In the genomic region with DNA sequence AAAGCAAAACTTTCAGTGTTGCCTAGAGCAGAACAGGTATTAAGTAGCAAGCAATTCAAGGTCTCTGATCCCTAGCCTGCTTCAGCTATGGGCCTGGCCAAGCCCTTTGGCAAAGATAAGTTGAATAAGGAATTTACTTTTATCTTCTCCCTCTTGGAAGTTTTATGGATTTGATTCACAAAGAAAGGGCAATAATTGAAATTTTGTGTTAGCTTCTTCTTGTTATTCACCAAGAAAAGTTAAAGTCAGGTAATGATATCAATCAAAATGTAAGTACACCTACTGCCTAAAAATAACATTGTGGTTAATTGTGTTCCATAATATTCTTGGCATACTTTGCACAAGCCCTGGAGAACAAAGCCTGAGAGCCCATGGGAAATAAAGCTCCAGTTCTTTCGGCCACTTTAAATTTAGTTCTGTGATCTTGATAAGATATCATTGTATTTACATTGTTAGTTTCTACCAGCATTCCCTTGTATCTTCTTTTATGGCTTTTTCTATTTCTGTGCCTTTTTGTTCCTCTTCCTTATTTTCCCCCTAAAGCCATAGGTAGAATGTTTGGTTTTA, we compare ENCODE assay signal across 37 cellular contexts.
DNase-seq lines count a peak whose midpoint lies in the region; ATAC-seq, FAIRE-seq and TF ChIP-seq lines count a peak whose summit lies in the region.
"Had no signal": no experiment of that assay in that cellular context is flagged by ENCODE, and none has a peak within 500 bp of the region (broad histone marks: within the 10 kb centered on the region; RNA-seq: fewer than 3 reads in every experiment).

No MANE protein-coding gene starts in this region.

- BruUV-seq in Panc1 (replicated peaks; lab: Mats Ljungman, UMichigan), result no TSS peak

- no peak overlapping the region for H3K9ac ChIP-seq in mesendoderm (ENCODE audit: low read length)
- H3K9ac ChIP-seq: GM23248 had no signal

- CTCF ChIA-PET in Panc1 (lab: Charles Lee), result no interaction called here

- no peak overlapping the region for H3K23ac ChIP-seq in mesendoderm (ENCODE audit: low read length)

- no peak overlapping the region for H2BK5ac ChIP-seq in mesendoderm (ENCODE audit: low read length)

- no peak for DNase-seq in GM23338 (ENCODE audit: low spot score)
- no peak for DNase-seq in Panc1 (ENCODE audit: low read depth, low spot score)
- DNase-seq in mesendoderm, result peak; percentile 28
- DNase-seq in small intestine, result peak; percentile 22
- no peak for DNase-seq in naive thymus-derived CD8-positive, alpha-beta T cell
- DNase-seq in NCI-H2196 (lab: John Stamatoyannopoulos, UW; ENCODE audit: unreplicated experiment), result no peak
- DNase-seq: activated CD4-positive, alpha-beta T cell treated with anti-CD3 and anti-CD28 coated beads for 4 hours; activated naive CD4-positive, alpha-beta T cell treated with anti-CD3 and anti-CD28 coated beads, Interleukin-2, amount 10 ng/mL, durations not matched to agents 7 days and 5 days; adrenal gland; cerebellar nuclear complex; COR-L47; DMS53; dorsolateral prefrontal cortex; GM23248; Karpas-422; kidney glomerular epithelial cell; NCI-H1436 treated with DMSO at 0.1 percent for 48 hours; NCI-H510A; ovary; right lobe of liver; stimulated activated CD4-positive, alpha-beta T cell treated with anti-CD3 and anti-CD28 coated beads, Interleukin-12 subunit alpha, Interleukin-12 subunit beta, amount 100 ng/mL, for 4 hours; stimulated activated CD4-positive, alpha-beta T cell treated with anti-CD3 and anti-CD28 coated beads, Interleukin-2, amount 100 ng/mL, for 48 hours; T-helper 9 cell had no signal

- no peak overlapping the region for H3K4ac ChIP-seq in mesendoderm (ENCODE audit: low read depth, low read length)

- H3K36me3 ChIP-seq in GM23338 (ENCODE audit: insufficient read depth) (no peaks in the 10 kb centered on the region), Panc1 (ENCODE audit: control insufficient read depth, insufficient read depth, low read length) (no peaks in the 10 kb centered on the region), mesendoderm (ENCODE audit: control insufficient read depth, insufficient read depth, low read length) (no peaks in the 10 kb centered on the region), small intestine (ENCODE audit: control insufficient read depth in 2 of 2, insufficient read depth in 2 of 2, low read length in 2 of 2) (no peaks in the 10 kb centered on the region)
- H3K36me3 ChIP-seq: adrenal gland, ovary, right lobe of liver, SJSA1, tibial nerve had no signal

- H3K36me3 Mint-ChIP-seq in GM23338 (ENCODE audit: low read depth), result no peaks in the 10 kb centered on the region
- peaks cover 3 to 4% (median 4%) of the 10 kb centered on the region in 3 donors for H3K36me3 Mint-ChIP-seq in naive thymus-derived CD8-positive, alpha-beta T cell
- H3K36me3 Mint-ChIP-seq: activated naive CD4-positive, alpha-beta T cell treated with anti-CD3 and anti-CD28 coated beads, Interleukin-2, amount 10 ng/mL, durations not matched to agents 7 days and 5 days had no signal

- no peak overlapping the region for H3K18ac ChIP-seq in mesendoderm (ENCODE audit: low read length)

- no peaks in the 10 kb centered on the region for H3K9me2 ChIP-seq in GM23338 (ENCODE audit: insufficient read depth)

- H3K56ac ChIP-seq in mesendoderm (ENCODE audit: low read length), result no peak overlapping the region

- peak overlapping the region; percentile 50 for H3K27ac Mint-ChIP-seq in GM23338
- no peak overlapping the region for H3K27ac Mint-ChIP-seq in naive thymus-derived CD8-positive, alpha-beta T cell
- H3K27ac Mint-ChIP-seq: activated naive CD4-positive, alpha-beta T cell treated with anti-CD3 and anti-CD28 coated beads, Interleukin-2, amount 10 ng/mL, durations not matched to agents 7 days and 5 days; activated T-helper 17 cell treated with anti-CD3 and anti-CD28 coated beads, Interleukin-2, amount 50 U/mL, for 72 hours had no signal

- no peak overlapping the region for H3K4me3 Mint-ChIP-seq in GM23338
- H3K4me3 Mint-ChIP-seq in naive thymus-derived CD8-positive, alpha-beta T cell, result no peak overlapping the region
- H3K4me3 Mint-ChIP-seq: activated naive CD4-positive, alpha-beta T cell treated with anti-CD3 and anti-CD28 coated beads, Interleukin-2, amount 10 ng/mL, durations not matched to agents 7 days and 5 days; activated T-helper 17 cell treated with anti-CD3 and anti-CD28 coated beads, Interleukin-2, amount 50 U/mL, for 72 hours; brain; neural crest cell had no signal

- peaks cover 27% of the 10 kb centered on the region for H3K4me1 ChIP-seq in GM23338 (ENCODE audit: insufficient read depth)
- peaks cover 5% of the 10 kb centered on the region; the same call in 1 of the 2 replicates for H3K4me1 ChIP-seq in Panc1 (ENCODE audit: control insufficient read depth, insufficient read depth, low read length)
- no peaks in the 10 kb centered on the region for H3K4me1 ChIP-seq in mesendoderm (ENCODE audit: control insufficient read depth, low read depth, low read length)
- peaks cover 0 to 5% of the 10 kb centered on the region in 2 donors for H3K4me1 ChIP-seq in small intestine (ENCODE audit: control insufficient read depth in 2 of 2, insufficient read depth in 1 of 2, low read depth in 1 of 2, low read length in 1 of 2)
- H3K4me1 ChIP-seq: adrenal gland, right lobe of liver had no signal

- no peak overlapping the region for H2AK5ac ChIP-seq in mesendoderm (ENCODE audit: low read length)

- POLR2A ChIA-PET in Panc1 (lab: Charles Lee), result interaction anchor here (0.6 kb wide), 1 partner anchor 246 kb away, joined by 3 read pairs; no protein-coding TSS in a partner anchor
- POLR2A ChIA-PET in naive thymus-derived CD8-positive, alpha-beta T cell (lab: Charles Lee), result no interaction called here

- FAIRE-seq in small intestine (lab: Jason Lieb, UNC), result no peak
- FAIRE-seq: endothelial cell of umbilical vein, frontal cortex, G401.6, HepG2 had no signal

- H3K4me1 Mint-ChIP-seq in GM23338, result peaks cover 25% of the 10 kb centered on the region
- no peaks in the 10 kb centered on the region for H3K4me1 Mint-ChIP-seq in naive thymus-derived CD8-positive, alpha-beta T cell
- H3K4me1 Mint-ChIP-seq: activated naive CD4-positive, alpha-beta T cell treated with anti-CD3 and anti-CD28 coated beads, Interleukin-2, amount 10 ng/mL, durations not matched to agents 7 days and 5 days; activated T-helper 17 cell treated with anti-CD3 and anti-CD28 coated beads, Interleukin-2, amount 50 U/mL, for 72 hours; neural crest cell had no signal

- TF ChIP-seq CTCF in GM23338 (conservative IDR thresholded peaks at IDR 0.05; ENCODE audit: low read depth in 2 of 2) (no peak), Panc1 (IDR thresholded peaks at IDR 0.05) (no peak)

- no peak overlapping the region for H3K4me2 ChIP-seq in GM23338
- no peak overlapping the region for H3K4me2 ChIP-seq in mesendoderm (ENCODE audit: low read length)

- in situ Hi-C loops in Panc1 (cut with HindIII; ENCODE audit: low pct_unique_long_range_greater_than_20kb, low sequenced_read_pairs), result no loop called here

- H2AFZ ChIP-seq in GM23338, result no peak overlapping the region
- H2AFZ ChIP-seq: GM23248 had no signal

- no peak overlapping the region for H3K4me3 ChIP-seq in GM23338
- no peak overlapping the region for H3K4me3 ChIP-seq in Panc1 (ENCODE audit: low read depth in 2 of 2, low read length in 2 of 2)
- H3K4me3 ChIP-seq in mesendoderm (ENCODE audit: low read length), result no peak overlapping the region
- H3K4me3 ChIP-seq in small intestine (ENCODE audit: low read depth in 1 of 2, low read length in 2 of 2), result no peak overlapping the region
- H3K4me3 ChIP-seq: adrenal gland, dorsolateral prefrontal cortex, GM23248, ovary, right lobe of liver, SJSA1, tibial nerve had no signal

- H3K27ac ChIP-seq in GM23338 (ENCODE audit: low read depth), result no peak overlapping the region
- H3K27ac ChIP-seq in Panc1 (ENCODE audit: low read length), result peak overlapping the region; percentile 79; the same call in 1 of the 2 replicates
- no peak overlapping the region for H3K27ac ChIP-seq in mesendoderm (ENCODE audit: low read depth, low read length)
- H3K27ac ChIP-seq in small intestine (ENCODE audit: low read depth in 1 of 2, low read length in 1 of 2), result peak overlapping the region in 1 of 2 donors; percentile 52
- H3K27ac ChIP-seq: adrenal gland, C4-2B, dorsolateral prefrontal cortex, GM23248, right lobe of liver, RWPE1, SJSA1, VCaP had no signal

- H3F3A ChIP-seq in GM23338 (replicated peaks; ENCODE audit: low read depth), result no peaks in the 10 kb centered on the region

- no peak overlapping the region for H4K5ac ChIP-seq in mesendoderm (ENCODE audit: low read length)

- WGBS in mesendoderm (ENCODE audit: extremely low coverage, insufficient coverage, low lambda C conversion rate), result no CpG with 5 or more reads among the region's 1 CpG
- WGBS in small intestine, 3 donors, result 15 to 50% (median 34%) methylated on average over 1 of the region's 1 CpG

- H4K8ac ChIP-seq in mesendoderm (ENCODE audit: low read depth, low read length), result no peak overlapping the region

- H4K20me1 ChIP-seq in GM23338 (replicated peaks; ENCODE audit: insufficient read depth), result no peaks in the 10 kb centered on the region

- intact Hi-C loops in Panc1 (cut with micrococcal nuclease; ENCODE audit: unreplicated experiment), result no loop called here

- ATAC-seq in GM23338, result no peak
- ATAC-seq in Panc1, result no peak; the same call in 1 of the 2 replicates
- ATAC-seq in HG03354 (IDR thresholded peaks at IDR 0.05; ENCODE audit: poor library complexity, severe bottlenecking, unreplicated experiment), result no peak
- ATAC-seq in GM19397 (IDR thresholded peaks at IDR 0.05; ENCODE audit: unreplicated experiment), result no peak
- ATAC-seq in naive thymus-derived CD8-positive, alpha-beta T cell, result no peak
- ATAC-seq: activated T-helper 17 cell treated with anti-CD3 and anti-CD28 coated beads, Interleukin-2, amount 50 U/mL, for 72 hours; HepG2; right lobe of liver had no signal

- no peak overlapping the region for H2BK120ac ChIP-seq in mesendoderm (ENCODE audit: low read depth, low read length)

- H3K9me3 ChIP-seq in Panc1 (ENCODE audit: control insufficient read depth, insufficient read depth, low read depth, low read length) (no peaks in the 10 kb centered on the region), small intestine (ENCODE audit: control insufficient read depth, low read depth) (no peaks in the 10 kb centered on the region)
- H3K9me3 ChIP-seq: adrenal gland, ovary, right lobe of liver, SJSA1, tibial nerve had no signal

- H3K9me3 Mint-ChIP-seq in GM23338, result no peaks in the 10 kb centered on the region
- no peaks in the 10 kb centered on the region for H3K9me3 Mint-ChIP-seq in naive thymus-derived CD8-positive, alpha-beta T cell
- H3K9me3 Mint-ChIP-seq: activated naive CD4-positive, alpha-beta T cell treated with anti-CD3 and anti-CD28 coated beads, Interleukin-2, amount 10 ng/mL, durations not matched to agents 7 days and 5 days; activated T-helper 17 cell treated with anti-CD3 and anti-CD28 coated beads, Interleukin-2, amount 50 U/mL, for 72 hours; brain; neural crest cell had no signal

- no peaks in the 10 kb centered on the region for H3K79me1 ChIP-seq in mesendoderm (ENCODE audit: low read length)

- H3K79me2 ChIP-seq in GM23338 (replicated peaks; ENCODE audit: insufficient read depth) (no peaks in the 10 kb centered on the region), mesendoderm (ENCODE audit: control insufficient read depth, insufficient read depth, low read length) (no peaks in the 10 kb centered on the region)

- peaks cover 6% of the 10 kb centered on the region for H3K27me3 Mint-ChIP-seq in GM23338 (ENCODE audit: insufficient read depth, low read depth, poor library complexity)
- H3K27me3 Mint-ChIP-seq in naive thymus-derived CD8-positive, alpha-beta T cell, result no peaks in the 10 kb centered on the region
- H3K27me3 Mint-ChIP-seq: activated naive CD4-positive, alpha-beta T cell treated with anti-CD3 and anti-CD28 coated beads, Interleukin-2, amount 10 ng/mL, durations not matched to agents 7 days and 5 days; activated T-helper 17 cell treated with anti-CD3 and anti-CD28 coated beads, Interleukin-2, amount 50 U/mL, for 72 hours; brain had no signal

- no peaks in the 10 kb centered on the region for H3K27me3 ChIP-seq in GM23338 (ENCODE audit: insufficient read depth)
- no peaks in the 10 kb centered on the region for H3K27me3 ChIP-seq in Panc1 (ENCODE audit: control insufficient read depth, insufficient read depth, low read length)
- H3K27me3 ChIP-seq in mesendoderm (ENCODE audit: insufficient read depth, low read length, poor library complexity), result no peaks in the 10 kb centered on the region
- H3K27me3 ChIP-seq in small intestine (ENCODE audit: control insufficient read depth in 2 of 2, insufficient read depth in 2 of 2, low read length in 2 of 2), result no peaks in the 10 kb centered on the region
- H3K27me3 ChIP-seq: adrenal gland, dorsolateral prefrontal cortex, ovary, right lobe of liver, SJSA1, tibial nerve had no signal

- H2BK15ac ChIP-seq in mesendoderm (replicated peaks; ENCODE audit: low read depth), result no peak overlapping the region

Comparison
In these comparisons a context has a peak if more than half of its experiments do, and no peak if none do; other contexts are left out.
1. DNase-seq: peak in mesendoderm (single experiment) and small intestine (single experiment); none in GM23338 (single experiment), Panc1 (single experiment), naive thymus-derived CD8-positive, alpha-beta T cell (0 of 10) and NCI-H2196 (single experiment).